In the genomic region with DNA sequence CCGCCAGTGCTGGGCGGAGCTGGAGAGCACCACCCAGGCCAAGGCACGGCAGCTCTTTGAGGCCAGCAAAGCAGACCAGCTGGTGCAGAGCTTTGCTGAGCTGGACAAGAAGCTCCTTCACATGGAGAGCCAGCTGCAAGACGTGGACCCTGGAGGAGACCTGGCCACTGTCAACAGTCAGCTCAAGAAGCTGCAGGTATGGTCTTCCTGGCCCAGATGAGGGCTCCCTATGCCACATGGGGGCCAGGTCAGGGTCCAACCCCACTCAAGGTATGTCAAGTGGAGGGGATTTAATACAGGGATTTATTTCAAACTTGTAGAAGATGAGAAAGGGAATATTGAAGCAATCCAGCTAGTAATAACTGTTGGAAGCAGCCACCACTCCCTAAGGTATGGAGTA, we compare ENCODE assay signal across 21 cellular contexts. TPM values are rescaled to one million over a fixed set of nuclear protein-coding genes. Genes with fewer than 3 reads are reported as not detected.
DNase-seq lines count a peak whose midpoint lies in the region; ATAC-seq, FAIRE-seq and TF ChIP-seq lines count a peak whose summit lies in the region.
"Had no signal": no experiment of that assay in that cellular context is flagged by ENCODE, and none has a peak within 500 bp of the region (broad histone marks: within the 10 kb centered on the region; RNA-seq: fewer than 3 reads in every experiment).

No MANE protein-coding gene starts in this region.

- TF ChIP-seq EP300 in HepG2 (IDR thresholded peaks at IDR 0.05; ENCODE audit: low read depth in 2 of 2, low read length in 2 of 2) = no peak
- TF ChIP-seq EP300 in HepG2 (CRISPR knock-in tag; IDR thresholded peaks at IDR 0.05; ENCODE audit: borderline replicate concordance) = no peak

- CTCF ChIA-PET in HepG2 (lab: Yijun Ruan, JAX; ENCODE audit: low intra/inter-chr PET ratio, low total read pairs) = no interaction called here

- H3K9me3 ChIP-seq in HepG2 (ENCODE audit: low read length) (no peaks in the 10 kb centered on the region), right lobe of liver (no peaks in the 10 kb centered on the region), kidney (ENCODE audit: control insufficient read depth in 1 of 2, low read length in 2 of 2) (peaks cover 0 to 7% of the 10 kb centered on the region in 2 donors)
- H3K9me3 ChIP-seq: A549, Caco-2 had no signal

- ATAC-seq in HepG2 = no peak
- ATAC-seq in right lobe of liver = no peak
- ATAC-seq in HG02884 (IDR thresholded peaks at IDR 0.05; ENCODE audit: unreplicated experiment) = no peak
- ATAC-seq: CD8-positive, alpha-beta T cell had no signal

- no peaks in the 10 kb centered on the region for H3K36me3 Mint-ChIP-seq in mesothelial cell of epicardium
- H3K36me3 Mint-ChIP-seq: CD8-positive, alpha-beta T cell had no signal

- no peak for DNase-seq in HepG2 (ENCODE audit: low spot score)
- DNase-seq in right lobe of liver = no peak
- peak; percentile 29 for DNase-seq in kidney
- DNase-seq in mesothelial cell of epicardium (ENCODE audit: low spot score in 2 of 2, unreplicated experiment in 2 of 2) = no peak
- DNase-seq: AML-193; Caco-2; Calu3; CD4-positive, alpha-beta T cell; CD8-positive, alpha-beta T cell; DMS79 treated with DMSO at 0.1 percent for 48 hours; GF-D8 had no signal

- H3K27me3 ChIP-seq in HepG2 (ENCODE audit: control insufficient read depth in 1 of 2, insufficient read depth in 2 of 2, low read length in 2 of 2) (peaks cover 0 to under 1% of the 10 kb centered on the region in 2 experiments; a peak in 1 of 5 replicates), right lobe of liver (no peaks in the 10 kb centered on the region)
- H3K27me3 ChIP-seq: BLaER1 treated with 17β-estradiol and CSF1 and Interleukin-3, amounts not matched to agents 10 nM and 100 nM had no signal

- BruUV-seq in HepG2 (replicated peaks; lab: Mats Ljungman, UMichigan) = no TSS peak

- in situ Hi-C loops in HepG2 (cut with HindIII; ENCODE audit: extremely low pct_ligation_motif_present, low pct_unique_long_range_greater_than_20kb) = loop anchor here (5.0 kb wide), 1 partner anchor 68 kb away; a partner anchor contains a TSS

- H4K20me1 ChIP-seq in HepG2 (ENCODE audit: insufficient read depth, low read length) = no peaks in the 10 kb centered on the region

- H3K4me1 ChIP-seq in HepG2 (ENCODE audit: insufficient read depth, low read length) = peaks cover 21% of the 10 kb centered on the region
- no peaks in the 10 kb centered on the region for H3K4me1 ChIP-seq in right lobe of liver
- H3K4me1 ChIP-seq in kidney (ENCODE audit: control insufficient read depth in 1 of 2, insufficient read depth in 1 of 2, low read depth in 1 of 2, low read length in 2 of 2) = peaks cover 0 to 15% of the 10 kb centered on the region in 2 donors

- H3K79me2 ChIP-seq in HepG2 (ENCODE audit: insufficient read depth, low read length) = no peaks in the 10 kb centered on the region

- no peak overlapping the region for H3K4me3 Mint-ChIP-seq in mesothelial cell of epicardium
- H3K4me3 Mint-ChIP-seq: B cell; CD4-positive, alpha-beta T cell; CD8-positive, alpha-beta T cell had no signal

- FAIRE-seq in HepG2 (lab: Jason Lieb, UNC) (no peak), kidney (lab: Jason Lieb, UNC) (no peak)
- FAIRE-seq: D721Med, G401.6, GM12891, GM19239 had no signal

- H3K36me3 ChIP-seq in HepG2 (replicated peaks in 1 of 2; ENCODE audit: control insufficient read depth in 1 of 2, insufficient read depth in 2 of 2, low read length in 2 of 2) (no peaks in the 10 kb centered on the region), right lobe of liver (no peaks in the 10 kb centered on the region), kidney (ENCODE audit: control insufficient read depth in 1 of 2, insufficient read depth in 2 of 2, low read length in 2 of 2) (peaks cover 0 to 6% of the 10 kb centered on the region in 2 donors)
- H3K36me3 ChIP-seq: BLaER1 treated with 17β-estradiol and CSF1 and Interleukin-3, amounts not matched to agents 10 nM and 100 nM had no signal

- no peak overlapping the region for H2AFZ ChIP-seq in HepG2 (ENCODE audit: low read length)

- no peak overlapping the region for H3K4me3 ChIP-seq in HepG2 (replicated peaks in 1 of 3; ENCODE audit: insufficient read depth in 1 of 3, low read depth in 2 of 3, low read length in 3 of 3)
- no peak overlapping the region for H3K4me3 ChIP-seq in right lobe of liver
- no peak overlapping the region for H3K4me3 ChIP-seq in kidney (ENCODE audit: low read length in 2 of 2)
- H3K4me3 ChIP-seq: A549; BLaER1 treated with 17β-estradiol and CSF1 and Interleukin-3, amounts not matched to agents 10 nM and 100 nM had no signal

- H3K4me2 ChIP-seq in HepG2 (ENCODE audit: low read depth, low read length) = no peak overlapping the region
- H3K4me2 ChIP-seq: A549; BLaER1 treated with 17β-estradiol and CSF1 and Interleukin-3, amounts not matched to agents 10 nM and 100 nM had no signal

- peaks cover 58% of the 10 kb centered on the region for H3K27me3 Mint-ChIP-seq in mesothelial cell of epicardium (ENCODE audit: low read depth)

- no peak overlapping the region for H3K27ac Mint-ChIP-seq in mesothelial cell of epicardium
- H3K27ac Mint-ChIP-seq: B cell; CD4-positive, alpha-beta T cell; CD8-positive, alpha-beta T cell had no signal

- intact Hi-C loops in HepG2 (cut with micrococcal nuclease; ENCODE audit: unreplicated experiment) (no loop called here), right lobe of liver (cut with DNase I) (loop anchor here in 1 of 2 donors (10.0 kb wide), 1 partner anchor 319 kb away; a partner anchor contains a TSS), kidney (cut with DNase I) (no loop called here)

- TF ChIP-seq RAD21 in HepG2 (CRISPR knock-in tag; IDR thresholded peaks at IDR 0.05) = no peak

- H3K9ac ChIP-seq in HepG2 (ENCODE audit: insufficient read depth, low read depth, low read length) (no peak overlapping the region), kidney (ENCODE audit: low read length in 2 of 2) (no peak overlapping the region)
- H3K9ac ChIP-seq: BLaER1 treated with 17β-estradiol and CSF1 and Interleukin-3, amounts not matched to agents 10 nM and 100 nM had no signal

- 54% methylated on average over 4 of the region's 4 CpGs for WGBS in HepG2 (ENCODE audit: low lambda C conversion rate)
- 81% methylated on average over 4 of the region's 4 CpGs for WGBS in right lobe of liver (ENCODE audit: insufficient coverage, low coverage, low lambda C conversion rate, missing lambda C conversion rate)

- TF ChIP-seq POLR2A in HepG2 (IDR thresholded peaks at IDR 0.05; ENCODE audit: insufficient read depth in 1 of 2, low read depth in 2 of 2, low read length in 2 of 2) (no peak), right lobe of liver (IDR thresholded peaks at IDR 0.05) (no peak)

- POLR2A ChIA-PET in HepG2 (lab: Yijun Ruan, JAX) = no interaction called here

- H3K9me3 Mint-ChIP-seq in mesothelial cell of epicardium = no peaks in the 10 kb centered on the region
- H3K9me3 Mint-ChIP-seq: CD4-positive, alpha-beta T cell; CD8-positive, alpha-beta T cell had no signal

- TF ChIP-seq CTCF in HepG2 (CRISPR knock-in tag; IDR thresholded peaks at IDR 0.05) = no peak
- TF ChIP-seq CTCF in right lobe of liver (IDR thresholded peaks at IDR 0.05) = no peak
- no peak for TF ChIP-seq CTCF in kidney (IDR thresholded peaks at IDR 0.05; ENCODE audit: borderline replicate concordance, extremely low read depth, insufficient read depth)
- no peak for TF ChIP-seq CTCF in mesothelial cell of epicardium (IDR thresholded peaks at IDR 0.05; ENCODE audit: unreplicated experiment)

- no peak overlapping the region for H3K27ac ChIP-seq in HepG2 (ENCODE audit: extremely low read length, insufficient read depth, low read length)
- no peak overlapping the region for H3K27ac ChIP-seq in right lobe of liver
- no peak overlapping the region for H3K27ac ChIP-seq in kidney (ENCODE audit: low read depth in 2 of 2, low read length in 2 of 2)
- H3K27ac ChIP-seq: 22Rv1; A549; BLaER1 treated with 17β-estradiol and CSF1 and Interleukin-3, amounts not matched to agents 10 nM and 100 nM; C4-2B had no signal

- H3K4me1 Mint-ChIP-seq in mesothelial cell of epicardium = peaks cover 8% of the 10 kb centered on the region

TF ChIP-seq in HepG2, 621 proteins besides CTCF, POLR2A, EP300 and RAD21:
- TF ChIP-seq ZNF33B (CRISPR knock-in tag; IDR thresholded peaks at IDR 0.05) (0 out of 2 replicates have a peak, but pooled peaks have one; percentile 85), PHF21A (CRISPR knock-in tag; IDR thresholded peaks at IDR 0.05) (no peak), ZNF772 (CRISPR knock-in tag; IDR thresholded peaks at IDR 0.05) (no peak), SAFB2 (CRISPR knock-in tag; IDR thresholded peaks at IDR 0.05; ENCODE audit: borderline replicate concordance, low read depth) (no peak), ZNF33A (CRISPR knock-in tag; IDR thresholded peaks at IDR 0.05; ENCODE audit: borderline replicate concordance) (no peak), ZNF891 (CRISPR knock-in tag; IDR thresholded peaks at IDR 0.05) (no peak)

RNA-seq across cellular contexts. Expression of a gene that starts 42.5 kb away (rescaled TPM):
- total RNA-seq in HepG2 (2016; rRNA removed; fragmentation: Illumina TruSeq; extraction: Trizol) (13.8 and 16.2 TPM in 2 replicates), right lobe of liver (10 to 100 TPM; 16.1 to 29.0 (median 22.4) TPM), kidney (69.6 TPM), mesothelial cell of epicardium (60.9 to 65.3 TPM (median 61.6 TPM) in 3 replicates)
- total RNA-seq in HepG2 (2016; cell fraction: cytosol; rRNA removed; fragmentation: Illumina TruSeq; extraction: Trizol; ENCODE audit: low read depth) = 5.3 and 5.6 TPM in 2 replicates
- 13.0 and 17.7 TPM in 2 replicates for total RNA-seq in HepG2 (2016; cell fraction: insoluble cytoplasmic fraction; rRNA removed; fragmentation: Illumina TruSeq; extraction: Trizol)
- total RNA-seq in HepG2 (2016; cell fraction: membrane; rRNA removed; fragmentation: Illumina TruSeq; extraction: Trizol) = 7.8 and 10.7 TPM in 2 replicates
- total RNA-seq in HepG2 (2016; cell fraction: nucleus; rRNA removed; fragmentation: Illumina TruSeq; extraction: Trizol) = 13.0 and 13.3 TPM in 2 replicates
- polyA plus RNA-seq in HepG2 (2011; rRNA removed) (17.4 and 20.6 TPM in 2 replicates), kidney (ENCODE audit: insufficient read depth, low read depth, low replicate concordance) (91.3 TPM)
- polyA plus RNA-seq in HepG2 (2011; cell fraction: cytosol; rRNA removed) = 13.3 and 18.5 TPM in 2 replicates
- 67.9 and 84.5 TPM in 2 replicates for polyA plus RNA-seq in HepG2 (2011; cell fraction: nucleus; rRNA removed)
- polyA plus RNA-seq in HepG2 (2012) = 15.6 and 36.6 TPM in 2 replicates
- 7.9 and 8.8 TPM in 2 replicates for polyA plus RNA-seq in HepG2 (2016; cell fraction: cytosol; fragmentation: Illumina TruSeq; extraction: Trizol; ENCODE audit: low read depth)
- polyA plus RNA-seq in HepG2 (2016; cell fraction: insoluble cytoplasmic fraction; fragmentation: Illumina TruSeq; extraction: Trizol; ENCODE audit: low read depth) = 20.3 and 25.0 TPM in 2 replicates
- 14.5 and 16.5 TPM in 2 replicates for polyA plus RNA-seq in HepG2 (2016; cell fraction: membrane; fragmentation: Illumina TruSeq; extraction: Trizol; ENCODE audit: low read depth)
- polyA plus RNA-seq in HepG2 (2016; cell fraction: nucleus; fragmentation: Illumina TruSeq; extraction: Trizol; ENCODE audit: insufficient read depth, low read depth) = 34.3 and 43.8 TPM in 2 replicates
- 46.9 and 53.5 TPM in 2 replicates for polyA minus RNA-seq in HepG2 (2011; rRNA and poly(A)+ RNA removed; ENCODE audit: low replicate concordance)
- 25.8 and 30.2 TPM in 2 replicates for polyA minus RNA-seq in HepG2 (2011; cell fraction: cytosol; rRNA and poly(A)+ RNA removed)
- 15.2 and 18.8 TPM in 2 replicates for polyA minus RNA-seq in HepG2 (2011; cell fraction: nucleus; rRNA and poly(A)+ RNA removed)
